In the genomic region with DNA sequence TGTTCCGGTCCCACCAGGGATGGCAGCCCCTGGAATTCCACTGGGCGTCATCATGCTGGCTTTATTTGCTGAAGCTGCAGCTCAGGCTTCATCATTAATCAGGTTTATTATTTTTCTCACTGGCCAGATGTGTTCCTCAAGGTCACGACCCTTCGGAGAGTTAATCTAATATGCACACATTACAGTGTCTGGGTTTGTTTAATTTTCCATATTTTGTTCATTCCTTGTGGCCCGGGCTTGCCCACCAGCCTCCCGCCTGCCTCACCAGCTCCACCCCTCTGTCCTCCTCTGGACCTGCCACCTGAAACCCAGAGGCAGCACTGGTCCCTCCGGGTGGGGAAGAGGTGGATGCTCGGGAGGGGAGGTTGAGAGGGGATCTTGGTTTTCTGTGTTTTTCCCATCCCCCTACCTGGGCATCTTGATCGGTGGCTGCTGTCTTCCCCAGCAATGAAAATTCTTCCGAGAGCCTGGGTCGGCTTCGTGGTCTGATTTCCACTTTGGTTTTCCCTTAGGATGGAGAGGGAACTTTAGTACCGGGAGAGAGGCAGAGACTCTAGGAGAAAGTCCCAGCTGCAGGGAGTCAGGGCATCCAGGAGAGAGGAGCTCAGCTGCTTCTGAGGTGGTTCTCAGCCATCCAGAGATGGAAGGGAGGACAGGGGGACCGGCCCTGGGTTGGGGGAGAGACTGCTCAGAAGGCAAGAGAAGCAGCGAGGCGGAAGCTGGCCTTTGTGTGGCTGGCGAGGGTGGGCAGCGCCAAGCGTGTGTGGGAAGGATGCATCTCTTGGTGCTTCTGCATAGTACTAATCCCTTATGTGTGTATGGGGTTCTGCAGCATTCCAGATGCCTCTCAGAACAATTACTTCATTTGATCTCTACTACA, we compare ENCODE assay signal across 2 cellular contexts.
TF ChIP-seq lines count a peak whose summit lies in the region.

No MANE protein-coding gene starts in this region.

TF ChIP-seq in H1, 55 proteins besides CTCF, POLR2A, EP300 and RAD21:
- TF ChIP-seq, protein P1, sequence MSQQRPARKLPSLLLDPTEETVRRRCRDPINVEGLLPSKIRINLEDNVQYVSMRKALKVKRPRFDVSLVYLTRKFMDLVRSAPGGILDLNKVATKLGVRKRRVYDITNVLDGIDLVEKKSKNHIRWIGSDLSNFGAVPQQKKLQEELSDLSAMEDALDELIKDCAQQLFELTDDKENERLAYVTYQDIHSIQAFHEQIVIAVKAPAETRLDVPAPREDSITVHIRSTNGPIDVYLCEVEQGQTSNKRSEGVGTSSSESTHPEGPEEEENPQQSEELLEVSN (IDR thresholded peaks at IDR 0.05), result no peak
- TF ChIP-seq TAF1 (IDR thresholded peaks at IDR 0.05; ENCODE audit: low read depth, low read length) (no peak), RNF2 (IDR thresholded peaks at IDR 0.05; ENCODE audit: borderline replicate concordance, low read depth, low read length, missing control alignments, poor library complexity, severe bottlenecking) (no peak), CHD2 (IDR thresholded peaks at IDR 0.05; ENCODE audit: low read length) (no peak), SP2 (IDR thresholded peaks at IDR 0.05; ENCODE audit: low read length) (no peak), RXRA (IDR thresholded peaks at IDR 0.05; ENCODE audit: insufficient read depth, low read depth, low read length) (no peak), KDM5A (IDR thresholded peaks at IDR 0.05; ENCODE audit: low read length) (no peak), TBP (IDR thresholded peaks at IDR 0.05; ENCODE audit: low read depth, low read length) (no peak), EGR1 (IDR thresholded peaks at IDR 0.05; ENCODE audit: borderline replicate concordance, low read depth, low read length) (no peak), CTBP2 (IDR thresholded peaks at IDR 0.05; ENCODE audit: borderline replicate concordance, insufficient read depth, insufficient read length, low read length) (no peak), ASH2L (IDR thresholded peaks at IDR 0.05; ENCODE audit: low read length) (no peak)

TF ChIP-seq in neural cell, 6 proteins besides CTCF, POLR2A, EP300 and RAD21:
- TF ChIP-seq SMC3 (conservative IDR thresholded peaks at IDR 0.05; ENCODE audit: poor library complexity), result no peak
- TF ChIP-seq POLR2AphosphoS5 (IDR thresholded peaks at IDR 0.05), result no peak
- no peak for TF ChIP-seq MXI1 (conservative IDR thresholded peaks at IDR 0.05; ENCODE audit: poor library complexity, severe bottlenecking)
- TF ChIP-seq TAF1 (IDR thresholded peaks at IDR 0.05; ENCODE audit: low read depth), result no peak
